Comparison of ENCODE assay signal across 1 cellular context in the genomic region with DNA sequence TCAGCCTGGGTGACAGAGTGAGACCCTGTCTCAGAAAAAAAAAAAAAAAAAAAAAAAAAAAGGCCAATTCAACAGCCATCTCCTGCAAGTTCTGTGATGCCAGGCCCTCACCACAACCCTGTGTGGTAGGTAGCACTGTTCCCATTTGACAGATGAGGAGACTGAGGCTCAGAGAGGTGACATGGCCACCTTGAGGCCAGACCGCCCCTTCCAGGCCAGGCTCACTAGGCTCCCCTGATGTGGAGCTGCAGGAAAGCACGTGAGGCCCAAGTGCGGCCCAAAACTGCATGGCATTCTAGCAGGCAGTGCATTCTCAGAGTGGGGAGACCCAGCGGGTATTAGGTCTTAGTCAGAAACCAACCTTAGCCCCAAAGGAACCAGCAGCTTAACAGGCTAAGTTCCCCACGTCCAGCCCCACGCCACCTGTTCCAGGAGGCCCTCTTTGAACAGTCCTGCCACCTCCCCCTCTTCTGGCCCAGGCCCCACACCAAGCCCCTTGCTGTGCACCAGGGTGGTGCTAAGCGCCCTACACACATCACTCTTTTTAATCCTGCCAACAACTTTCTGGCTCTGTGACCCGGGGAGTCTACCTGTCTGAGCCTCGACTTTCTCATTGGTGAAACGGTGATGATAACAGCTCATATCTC.
TF ChIP-seq lines count a peak whose summit lies in the region.

No MANE protein-coding gene starts in this region.

TF ChIP-seq in IMR-90, 13 proteins besides CTCF, POLR2A, EP300 and RAD21:
- TF ChIP-seq CEBPB (IDR thresholded peaks at IDR 0.05; ENCODE audit: low read depth, low read length) = no peak
- no peak for TF ChIP-seq NFE2L2 (IDR thresholded peaks at IDR 0.05; ENCODE audit: low read depth, low read length)
- no peak for TF ChIP-seq MAZ (IDR thresholded peaks at IDR 0.05; ENCODE audit: borderline replicate concordance, low read depth, low read length)
- no peak for TF ChIP-seq BHLHE40 (IDR thresholded peaks at IDR 0.05; ENCODE audit: low read depth, low read length)
- no peak for TF ChIP-seq SMC3 (IDR thresholded peaks at IDR 0.05; ENCODE audit: low read depth, low read length)
- no peak for TF ChIP-seq CHD1 (IDR thresholded peaks at IDR 0.05; ENCODE audit: low read depth, low read length)
- no peak for TF ChIP-seq MAFK (IDR thresholded peaks at IDR 0.05; ENCODE audit: low read depth, low read length)
- TF ChIP-seq RCOR1 (IDR thresholded peaks at IDR 0.05; ENCODE audit: insufficient replicate concordance, low read length) = no peak
- TF ChIP-seq, protein P1, sequence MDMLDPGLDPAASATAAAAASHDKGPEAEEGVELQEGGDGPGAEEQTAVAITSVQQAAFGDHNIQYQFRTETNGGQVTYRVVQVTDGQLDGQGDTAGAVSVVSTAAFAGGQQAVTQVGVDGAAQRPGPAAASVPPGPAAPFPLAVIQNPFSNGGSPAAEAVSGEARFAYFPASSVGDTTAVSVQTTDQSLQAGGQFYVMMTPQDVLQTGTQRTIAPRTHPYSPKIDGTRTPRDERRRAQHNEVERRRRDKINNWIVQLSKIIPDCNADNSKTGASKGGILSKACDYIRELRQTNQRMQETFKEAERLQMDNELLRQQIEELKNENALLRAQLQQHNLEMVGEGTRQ (IDR thresholded peaks at IDR 0.05; ENCODE audit: low read depth, low read length) = no peak
- no peak for TF ChIP-seq FOS (IDR thresholded peaks at IDR 0.05; ENCODE audit: low read depth, low read length)
- TF ChIP-seq RFX5 (IDR thresholded peaks at IDR 0.05; ENCODE audit: low read depth, low read length) = no peak
- TF ChIP-seq MXI1 (IDR thresholded peaks at IDR 0.05; ENCODE audit: borderline replicate concordance, low read depth, low read length) = no peak
- TF ChIP-seq, protein P2, sequence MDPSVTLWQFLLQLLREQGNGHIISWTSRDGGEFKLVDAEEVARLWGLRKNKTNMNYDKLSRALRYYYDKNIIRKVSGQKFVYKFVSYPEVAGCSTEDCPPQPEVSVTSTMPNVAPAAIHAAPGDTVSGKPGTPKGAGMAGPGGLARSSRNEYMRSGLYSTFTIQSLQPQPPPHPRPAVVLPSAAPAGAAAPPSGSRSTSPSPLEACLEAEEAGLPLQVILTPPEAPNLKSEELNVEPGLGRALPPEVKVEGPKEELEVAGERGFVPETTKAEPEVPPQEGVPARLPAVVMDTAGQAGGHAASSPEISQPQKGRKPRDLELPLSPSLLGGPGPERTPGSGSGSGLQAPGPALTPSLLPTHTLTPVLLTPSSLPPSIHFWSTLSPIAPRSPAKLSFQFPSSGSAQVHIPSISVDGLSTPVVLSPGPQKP (IDR thresholded peaks at IDR 0.05; ENCODE audit: borderline replicate concordance, low read depth, low read length) = no peak
